25 cellular contexts compared by ENCODE assay signal in genomic region chr2:112846056-112846455, GRCh38. TPM values are rescaled to one million over a fixed set of nuclear protein-coding genes. Genes with fewer than 3 reads are reported as not detected.
"Had no signal": no experiment of that assay in that cellular context is flagged by ENCODE, and none has a peak within 500 bp of the region (broad histone marks: within the 10 kb centered on the region; RNA-seq: fewer than 3 reads in every experiment).

No MANE protein-coding gene starts in this region.

- DNase-seq: activated CD4-positive, alpha-beta memory T cell treated with anti-CD3 and anti-CD28 coated beads for 36 hours; activated CD4-positive, alpha-beta T cell treated with anti-CD3 and anti-CD28 coated beads, Interleukin-2, amount 10 ng/mL, durations not matched to agents 7 days and 5 days; activated CD4-positive, CD25-positive, alpha-beta regulatory T cell; activated CD8-positive, alpha-beta memory T cell treated with anti-CD3 and anti-CD28 coated beads for 24 hours; activated gamma-delta T cell; activated naive CD4-positive, alpha-beta T cell treated with anti-CD3 and anti-CD28 coated beads for 36 hours; activated T-cell treated with anti-CD3 and anti-CD28 coated beads, Interleukin-2, amount 50 U/mL, for 48 hours; brain microvascular endothelial cell; MG63; MV-4-11; NCI-H1105; NCI-H1436; NCI-H1694 treated with DMSO at 0.1 percent for 48 hours; NCI-H2029 treated with DMSO at 0.1 percent for 48 hours; NCI-H345; NCI-H510A; NCI-H526 treated with DMSO at 0.1 percent for 48 hours; PC-9; SHP77 treated with DMSO at 0.1 percent for 48 hours; T1000 had no signal

- H3K36me3 ChIP-seq: brain microvascular endothelial cell, cardiac muscle cell, MG63 had no signal

- H3K27ac ChIP-seq: brain microvascular endothelial cell, cardiac muscle cell, PC-9, VCaP had no signal

- H2AFZ ChIP-seq: PC-9 had no signal

- H3K4me3 Mint-ChIP-seq: activated CD4-positive, alpha-beta memory T cell treated with anti-CD3 and anti-CD28 coated beads for 36 hours; activated CD4-positive, alpha-beta T cell treated with anti-CD3 and anti-CD28 coated beads, Interleukin-2, amount 10 ng/mL, durations not matched to agents 7 days and 5 days; activated naive CD4-positive, alpha-beta T cell treated with anti-CD3 and anti-CD28 coated beads for 36 hours; activated naive CD8-positive, alpha-beta T cell; activated T-helper 17 cell treated with anti-CD3 and anti-CD28 coated beads, Interleukin-2, amount 50 U/mL, for 72 hours; T-helper 1 cell treated with Interleukin-12 subunit alpha and Interleukin-12 subunit beta and Interleukin-4 antibody, amounts not matched to agents 30 μg/mL and 1 μg/mL, for 36 hours had no signal

- H3K36me3 Mint-ChIP-seq: activated CD4-positive, alpha-beta memory T cell treated with anti-CD3 and anti-CD28 coated beads for 36 hours; activated naive CD8-positive, alpha-beta T cell had no signal

- H3K4me3 ChIP-seq: cardiac muscle cell, MG63, PC-9 had no signal

- ATAC-seq: activated T-helper 17 cell treated with anti-CD3 and anti-CD28 coated beads, Interleukin-2, amount 50 U/mL, for 72 hours had no signal

- H3K4me2 ChIP-seq: PC-9 had no signal

- H3K9me3 ChIP-seq: MG63 had no signal

- H3K27me3 ChIP-seq: brain microvascular endothelial cell, cardiac muscle cell, MG63 had no signal

- H3K9me3 Mint-ChIP-seq: activated CD4-positive, alpha-beta memory T cell treated with anti-CD3 and anti-CD28 coated beads for 36 hours; activated CD4-positive, alpha-beta T cell treated with anti-CD3 and anti-CD28 coated beads, Interleukin-2, amount 10 ng/mL, durations not matched to agents 7 days and 5 days; activated naive CD4-positive, alpha-beta T cell treated with anti-CD3 and anti-CD28 coated beads for 36 hours; activated T-helper 17 cell treated with anti-CD3 and anti-CD28 coated beads, Interleukin-2, amount 50 U/mL, for 72 hours; T-helper 1 cell treated with Interleukin-12 subunit alpha and Interleukin-12 subunit beta and Interleukin-4 antibody, amounts not matched to agents 30 μg/mL and 1 μg/mL, for 36 hours had no signal

- H3K4me1 Mint-ChIP-seq: activated CD4-positive, alpha-beta T cell treated with anti-CD3 and anti-CD28 coated beads, Interleukin-2, amount 10 ng/mL, durations not matched to agents 7 days and 5 days; activated T-helper 17 cell treated with anti-CD3 and anti-CD28 coated beads, Interleukin-2, amount 50 U/mL, for 72 hours had no signal

RNA-seq across cellular contexts. Expression of gene IL1B, which starts 9.5 kb away (rescaled TPM):
- total RNA-seq: activated CD4-positive, alpha-beta T cell treated with anti-CD3 and anti-CD28 coated beads, Interleukin-2, amount 10 ng/mL, durations not matched to agents 7 days and 5 days; activated naive CD4-positive, alpha-beta T cell treated with anti-CD3 and anti-CD28 coated beads for 36 hours; cardiac muscle cell had no signal
- polyA plus RNA-seq: cardiac muscle cell had no signal
